ENCODE assay signal across 16 cellular contexts in the genomic region with DNA sequence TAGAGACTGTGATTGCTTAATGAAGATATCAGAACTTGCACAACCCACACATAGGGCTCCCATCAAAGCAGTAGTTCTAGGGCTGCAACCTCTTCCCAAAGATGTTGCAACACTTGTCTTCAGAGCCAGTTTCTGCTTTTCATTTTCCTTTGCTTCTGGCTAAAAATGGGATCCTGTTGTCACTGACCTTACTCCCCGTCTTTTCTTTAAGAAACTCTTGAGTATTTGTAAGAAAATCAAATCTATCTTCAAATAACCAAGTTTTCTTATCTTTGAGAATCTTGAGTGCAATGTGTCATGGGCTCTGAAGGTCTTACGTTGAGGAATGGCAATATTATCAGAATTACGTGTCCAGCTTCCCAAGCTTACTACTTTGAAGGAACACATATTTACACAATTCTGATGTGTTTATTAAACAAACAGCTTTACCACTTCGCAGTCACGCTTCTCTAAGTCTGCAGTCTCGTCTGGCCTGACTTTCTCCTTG. TPM values are rescaled to one million over a fixed set of nuclear protein-coding genes. Genes with fewer than 3 reads are reported as not detected.
DNase-seq lines count a peak whose midpoint lies in the region; ATAC-seq and TF ChIP-seq lines count a peak whose summit lies in the region.
"Had no signal": no experiment of that assay in that cellular context is flagged by ENCODE, and none has a peak within 500 bp of the region (broad histone marks: within the 10 kb centered on the region; RNA-seq: fewer than 3 reads in every experiment).

No MANE protein-coding gene starts in this region.

- H3K36me3 ChIP-seq in BLaER1 treated with 17β-estradiol and CSF1 and Interleukin-3, amounts not matched to agents 10 nM and 100 nM = no peaks in the 10 kb centered on the region
- no peaks in the 10 kb centered on the region for H3K36me3 ChIP-seq in esophagus muscularis mucosa
- no peaks in the 10 kb centered on the region for H3K36me3 ChIP-seq in mesenchymal stem cell (ENCODE audit: control insufficient read depth in 1 of 2, insufficient read depth in 2 of 2, low read depth in 1 of 2, low read length in 2 of 2)
- H3K36me3 ChIP-seq: thyroid gland had no signal

- no peak overlapping the region for H2BK12ac ChIP-seq in mesenchymal stem cell (ENCODE audit: low read length in 2 of 2)

- no peak overlapping the region for H3K23ac ChIP-seq in mesenchymal stem cell (ENCODE audit: low read length in 2 of 2)

- TF ChIP-seq POLR2A in esophagus muscularis mucosa (IDR thresholded peaks at IDR 0.05; ENCODE audit: low read depth) = no peak
- TF ChIP-seq POLR2A in lower leg skin (IDR thresholded peaks at IDR 0.05) = no peak

- no peaks in the 10 kb centered on the region for H3K27me3 ChIP-seq in BLaER1 treated with 17β-estradiol and CSF1 and Interleukin-3, amounts not matched to agents 10 nM and 100 nM
- no peaks in the 10 kb centered on the region for H3K27me3 ChIP-seq in esophagus muscularis mucosa
- H3K27me3 ChIP-seq in mesenchymal stem cell (ENCODE audit: control insufficient read depth in 1 of 2, insufficient read depth in 1 of 2, low read length in 2 of 2) = peaks cover 5 to 7% of the 10 kb centered on the region in 2 experiments
- H3K27me3 ChIP-seq: thyroid gland had no signal

- H4K91ac ChIP-seq in mesenchymal stem cell (ENCODE audit: low read length) = no peak overlapping the region

- no peaks in the 10 kb centered on the region for H3K9me3 ChIP-seq in BLaER1 treated with 17β-estradiol and CSF1 and Interleukin-3, amounts not matched to agents 10 nM and 100 nM (replicated peaks in 1 of 11)
- H3K9me3 ChIP-seq in esophagus muscularis mucosa (no peaks in the 10 kb centered on the region), mesenchymal stem cell (ENCODE audit: control insufficient read depth, low read length) (no peaks in the 10 kb centered on the region)
- H3K9me3 ChIP-seq: SK-N-SH, thyroid gland had no signal

- H3K18ac ChIP-seq in mesenchymal stem cell (ENCODE audit: low read depth in 1 of 2, low read length in 2 of 2) = no peak overlapping the region

- H2BK15ac ChIP-seq in mesenchymal stem cell (ENCODE audit: low read depth, poor library complexity, severe bottlenecking) = no peak overlapping the region

- H3K4me2 ChIP-seq in BLaER1 treated with 17β-estradiol and CSF1 and Interleukin-3, amounts not matched to agents 10 nM and 100 nM = peak overlapping the region in 6 of 11 experiments; percentile 1 to 76 (median 62); a peak in 12 of 22 replicates
- H3K4me2 ChIP-seq in mesenchymal stem cell (ENCODE audit: low read length, poor library complexity, severe bottlenecking) = no peak overlapping the region
- H3K4me2 ChIP-seq: SK-N-SH had no signal

- H2AFZ ChIP-seq in mesenchymal stem cell (ENCODE audit: low read depth, low read length) = no peak overlapping the region

- 33% methylated on average over 6 of the region's 6 CpGs for WGBS in esophagus muscularis mucosa
- WGBS in mesenchymal stem cell = 19% methylated on average over 5 of the region's 6 CpGs
- WGBS in lower leg skin, 2 donors = 66 to 71% methylated on average over 6 of the region's 6 CpGs

- peak overlapping the region in 4 of 11 experiments; percentile 11 to 57 (median 28); a peak in 6 of 22 replicates for H3K27ac ChIP-seq in BLaER1 treated with 17β-estradiol and CSF1 and Interleukin-3, amounts not matched to agents 10 nM and 100 nM
- H3K27ac ChIP-seq in esophagus muscularis mucosa (replicated peaks in 1 of 4) (peak overlapping the region; percentile 7 to 47 (median 28)), mesenchymal stem cell (ENCODE audit: low read length, poor library complexity, severe bottlenecking) (no peak overlapping the region)

- no peak for TF ChIP-seq EP300 in esophagus muscularis mucosa (IDR thresholded peaks at IDR 0.05)

- peak; percentile 46 for DNase-seq in NOMO-1 treated with DMSO at 0.1 percent for 48 hours (lab: John Stamatoyannopoulos, UW; ENCODE audit: unreplicated experiment)
- no peak for DNase-seq in esophagus muscularis mucosa (ENCODE audit: extremely low spot score)
- DNase-seq in mesenchymal stem cell = peak; percentile 62
- no peak for DNase-seq in lower leg skin (ENCODE audit: low spot score in 2 of 2)
- DNase-seq in COR-L47 (lab: John Stamatoyannopoulos, UW) = no peak
- no peak for DNase-seq in cortex of kidney (lab: John Stamatoyannopoulos, UW)
- DNase-seq: dermis blood vessel endothelial cell; NCI-H1105 treated with DMSO at 0.1 percent for 48 hours; NCI-H345; nephron progenitor cell; stimulated activated CD4-positive, alpha-beta T cell treated with anti-CD3 and anti-CD28 coated beads, Interleukin-4, amount 100 ng/mL, for 24 hours; thyroid gland had no signal

- H2AK5ac ChIP-seq in mesenchymal stem cell (ENCODE audit: low read length, severe bottlenecking) = no peak overlapping the region

- no peak overlapping the region for H3K4ac ChIP-seq in mesenchymal stem cell (ENCODE audit: low read depth in 1 of 2, low read length in 2 of 2)

- no peak for ATAC-seq in GM19397 (IDR thresholded peaks at IDR 0.05; ENCODE audit: unreplicated experiment)

- TF ChIP-seq CTCF in esophagus muscularis mucosa (IDR thresholded peaks at IDR 0.05) (no peak), lower leg skin (IDR thresholded peaks at IDR 0.05) (no peak)

- no peak overlapping the region for H3K4me3 ChIP-seq in BLaER1 treated with 17β-estradiol and CSF1 and Interleukin-3, amounts not matched to agents 10 nM and 100 nM
- no peak overlapping the region for H3K4me3 ChIP-seq in esophagus muscularis mucosa
- no peak overlapping the region for H3K4me3 ChIP-seq in mesenchymal stem cell (ENCODE audit: insufficient read depth in 1 of 2, low read depth in 1 of 2, low read length in 2 of 2)
- no peak overlapping the region for H3K4me3 ChIP-seq in lower leg skin (ENCODE audit: low read depth, poor library complexity, severe bottlenecking)
- H3K4me3 ChIP-seq: thyroid gland had no signal

- H3K4me1 ChIP-seq in BLaER1 treated with 17β-estradiol and CSF1 and Interleukin-3, amounts not matched to agents 10 nM and 100 nM = peaks cover 0 to 34% (median 10%) of the 10 kb centered on the region in 10 experiments; a peak in 11 of 20 replicates
- H3K4me1 ChIP-seq in esophagus muscularis mucosa (peaks cover 0 to 24% (median 20%) of the 10 kb centered on the region in 4 donors), mesenchymal stem cell (ENCODE audit: control insufficient read depth, insufficient read depth, low read depth, low read length) (no peaks in the 10 kb centered on the region)

- no peak overlapping the region for H2BK120ac ChIP-seq in mesenchymal stem cell (ENCODE audit: low read depth, low read length)

- H3K79me1 ChIP-seq in mesenchymal stem cell (replicated peaks; ENCODE audit: low read length, poor library complexity, severe bottlenecking) = no peaks in the 10 kb centered on the region

- H4K20me1 ChIP-seq in BLaER1 treated with 17β-estradiol and CSF1 and Interleukin-3, amounts not matched to agents 10 nM and 100 nM = no peaks in the 10 kb centered on the region

- H3K9ac ChIP-seq in BLaER1 treated with 17β-estradiol and CSF1 and Interleukin-3, amounts not matched to agents 10 nM and 100 nM = no peak overlapping the region
- no peak overlapping the region for H3K9ac ChIP-seq in mesenchymal stem cell (ENCODE audit: low read length)
- H3K9ac ChIP-seq: SK-N-SH had no signal

- intact Hi-C loops in esophagus muscularis mucosa (cut with DNase I) = no loop called here
- intact Hi-C loops in lower leg skin (cut with DNase I; ENCODE audit: low total_unique reads) = no loop called here

- H4K8ac ChIP-seq in mesenchymal stem cell (ENCODE audit: low read length) = no peak overlapping the region

- no peak overlapping the region for H3K14ac ChIP-seq in mesenchymal stem cell (ENCODE audit: low read length in 2 of 2)

- H2BK5ac ChIP-seq in mesenchymal stem cell (ENCODE audit: low read depth, low read length, poor library complexity, severe bottlenecking) = no peak overlapping the region

RNA-seq across cellular contexts. Expression of a gene that starts 24.1 kb away (rescaled TPM):
- total RNA-seq in esophagus muscularis mucosa = 1 to 10 TPM in 2 of 4 donors, under 1 TPM in 2; 0.75 to 2.5 (median 1.2) TPM
- polyA plus RNA-seq in mesenchymal stem cell (2013, experiment 1 of 2) = not detected
- not detected for polyA plus RNA-seq in mesenchymal stem cell (2013, experiment 2 of 2)
- total RNA-seq in lower leg skin = 10 to 100 TPM in 1 of 4 donors, 1 to 10 TPM in 3; 2.4 to 12.5 (median 5.6) TPM
- total RNA-seq: dermis blood vessel endothelial cell, lung microvascular endothelial cell had no signal

Comparison
In these comparisons a context has a peak if more than half of its experiments do, and no peak if none do; other contexts are left out.
1. DNase-seq: peak in NOMO-1 treated with DMSO at 0.1 percent for 48 hours (single experiment) and mesenchymal stem cell (single experiment); none in esophagus muscularis mucosa (single experiment), lower leg skin (0 of 2), COR-L47 (single experiment) and cortex of kidney (single experiment).